20 cellular contexts compared by ENCODE assay signal in the genomic region with DNA sequence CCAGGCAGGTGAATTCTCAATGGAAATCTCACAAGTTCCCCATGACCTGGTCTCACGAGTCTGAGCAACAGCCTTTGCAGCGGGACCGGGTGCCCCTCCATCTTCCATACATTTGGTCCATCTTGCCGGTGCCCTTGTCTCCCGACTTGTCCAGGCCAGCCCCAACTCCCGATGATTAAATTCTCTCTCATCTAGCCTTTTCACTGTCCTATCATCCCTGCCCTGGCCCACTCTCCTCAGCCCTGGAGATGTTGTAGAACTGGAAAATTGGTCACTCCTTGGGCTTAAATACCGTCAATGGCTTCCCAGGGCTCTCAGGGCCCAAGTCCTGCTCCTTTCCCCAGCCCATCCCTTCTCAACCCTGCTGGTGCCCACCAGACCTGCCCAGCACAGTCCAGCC. TPM values are rescaled to one million over a fixed set of nuclear protein-coding genes. Genes with fewer than 3 reads are reported as not detected.
"Had no signal": no experiment of that assay in that cellular context is flagged by ENCODE, and none has a peak within 500 bp of the region (broad histone marks: within the 10 kb centered on the region; RNA-seq: fewer than 3 reads in every experiment).

No MANE protein-coding gene starts in this region.

- DNase-seq: IMR-90, Karpas-422, KG1, MG63, NCI-H1092, NCI-H1105 treated with DMSO at 0.1 percent for 48 hours, NCI-H1417 treated with DMSO at 0.1 percent for 48 hours, NCI-H1694 treated with DMSO at 0.1 percent for 48 hours, NCI-H1930, NCI-H2107, NCI-H2227 treated with DMSO at 0.1 percent for 48 hours, NCI-H510A, NCI-H524 treated with DMSO at 0.1 percent for 48 hours, NCI-H774, SHP77 had no signal

- H3K27ac ChIP-seq: RWPE1 had no signal

- H3K4me3 ChIP-seq: MG63 had no signal

- ATAC-seq: HepG2, SK-N-SH treated with all-trans-retinoic acid at 6 μM for 48 hours had no signal

- H3K36me3 ChIP-seq: MG63 had no signal

RNA-seq across cellular contexts. Expression of a gene that starts 34.4 kb away (rescaled TPM):
- total RNA-seq: HepG2, HT1080, IMR-90, SK-MEL-5 had no signal
- polyA plus RNA-seq: HepG2, IMR-90 had no signal
